ENCODE assay signal across 36 cellular contexts in the genomic region with DNA sequence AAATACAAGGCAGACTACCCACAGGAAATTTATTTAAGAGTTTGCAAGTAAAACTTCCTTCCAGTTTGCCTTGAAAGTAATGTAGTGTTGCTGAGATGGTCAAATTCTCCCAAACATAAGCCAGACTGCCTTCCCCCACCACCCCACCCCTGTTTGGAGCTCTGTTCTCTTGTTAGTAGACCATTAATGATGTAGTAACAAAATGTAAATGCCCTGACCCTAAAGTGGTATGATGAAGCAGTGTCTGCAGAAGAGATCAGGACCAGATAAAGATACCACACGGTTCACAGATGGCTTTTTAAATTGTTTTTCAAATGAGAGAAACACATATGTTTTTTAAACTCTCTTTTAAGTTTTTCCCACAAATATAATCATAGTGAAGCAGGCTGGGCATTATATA.
"Had no signal": no experiment of that assay in that cellular context is flagged by ENCODE, and none has a peak within 500 bp of the region (broad histone marks: within the 10 kb centered on the region; RNA-seq: fewer than 3 reads in every experiment).

No MANE protein-coding gene starts in this region.

- DNase-seq: activated B cell treated with CpG ODN at 0.5 μM for 24 hours; activated CD4-positive, alpha-beta T cell treated with anti-CD3 and anti-CD28 coated beads for 48 hours; activated CD4-positive, alpha-beta T cell treated with anti-CD3 and anti-CD28 coated beads, Interleukin-2, amount 50 U/mL, for 1 hour; activated CD4-positive, alpha-beta T cell treated with anti-CD3 and anti-CD28 coated beads, Interleukin-2, amount 50 U/mL, for 48 hours; activated CD8-positive, alpha-beta memory T cell treated with anti-CD3 and anti-CD28 coated beads for 24 hours; activated CD8-positive, alpha-beta memory T cell treated with anti-CD3 and anti-CD28 coated beads, Interleukin-2, amount 50 U/mL, for 4 hours; activated CD8-positive, alpha-beta T cell treated with anti-CD3 and anti-CD28 coated beads for 36 hours; activated effector memory CD4-positive, alpha-beta T cell treated with anti-CD3 and anti-CD28 coated beads, Interleukin-2, amount 50 U/mL, for 16 hours; activated naive CD4-positive, alpha-beta T cell treated with anti-CD3 and anti-CD28 coated beads for 36 hours; activated naive CD8-positive, alpha-beta T cell treated with anti-CD3 and anti-CD28 coated beads for 36 hours; activated naive CD8-positive, alpha-beta T cell treated with anti-CD3 and anti-CD28 coated beads, Interleukin-2, amount 50 U/mL, for 24 hours; activated T-cell treated with anti-CD3 and anti-CD28 coated beads, Interleukin-2, amount 50 U/mL, for 1 hour; activated T-cell treated with anti-CD3 and anti-CD28 coated beads, Interleukin-2, amount 50 U/mL, for 48 hours; adrenal gland; amygdala; aorta; central memory CD4-positive, alpha-beta T cell; cerebellar nuclear complex; colonic mucosa; effector CD8-positive, alpha-beta T cell; foreskin keratinocyte; gastrocnemius medialis; glutamatergic neuron; heart left ventricle; T-cell; T1000; WERI-Rb-1 had no signal

- H3K27me3 Mint-ChIP-seq: activated B cell treated with CpG ODN at 0.5 μM for 24 hours; activated CD8-positive, alpha-beta T cell treated with anti-CD3 and anti-CD28 coated beads for 36 hours; activated naive CD4-positive, alpha-beta T cell treated with anti-CD3 and anti-CD28 coated beads, Interleukin-2, amount 50 U/mL, for 24 hours; activated naive CD8-positive, alpha-beta T cell treated with anti-CD3 and anti-CD28 coated beads for 36 hours; activated naive CD8-positive, alpha-beta T cell treated with anti-CD3 and anti-CD28 coated beads, Interleukin-2, amount 50 U/mL, for 24 hours; brain; T-cell had no signal

- H3K9me3 ChIP-seq: adrenal gland, breast epithelium, colonic mucosa, gastrocnemius medialis, heart left ventricle had no signal

- ATAC-seq: activated CD4-positive, CD25-positive, alpha-beta regulatory T cell treated with anti-CD3 and anti-CD28 coated beads, Interleukin-2, amount 50 U/mL, for 24 hours; activated CD8-positive, alpha-beta T cell treated with anti-CD3 and anti-CD28 coated beads for 36 hours; activated naive CD8-positive, alpha-beta T cell treated with anti-CD3 and anti-CD28 coated beads, Interleukin-2, amount 50 U/mL, for 24 hours; esophagus mucosa; foreskin keratinocyte; gastrocnemius medialis; heart left ventricle; T-cell had no signal

- H3K36me3 ChIP-seq: breast epithelium, colonic mucosa had no signal

- H3K4me1 ChIP-seq: breast epithelium, colonic mucosa, foreskin keratinocyte, gastrocnemius medialis had no signal

- H3K4me1 Mint-ChIP-seq: activated B cell treated with CpG ODN at 0.5 μM for 24 hours; activated naive CD4-positive, alpha-beta T cell treated with anti-CD3 and anti-CD28 coated beads, Interleukin-2, amount 50 U/mL, for 24 hours; brain; T-cell had no signal

- H3K27me3 ChIP-seq: adrenal gland, breast epithelium, cardiac muscle cell, colonic mucosa, foreskin keratinocyte, gastrocnemius medialis, heart left ventricle had no signal

- H3K4me3 Mint-ChIP-seq: activated B cell treated with CpG ODN at 0.5 μM for 24 hours; activated CD8-positive, alpha-beta T cell treated with anti-CD3 and anti-CD28 coated beads for 36 hours; activated naive CD4-positive, alpha-beta T cell treated with anti-CD3 and anti-CD28 coated beads for 36 hours; activated naive CD4-positive, alpha-beta T cell treated with anti-CD3 and anti-CD28 coated beads, Interleukin-2, amount 50 U/mL, for 24 hours; activated naive CD8-positive, alpha-beta T cell treated with anti-CD3 and anti-CD28 coated beads for 36 hours; activated naive CD8-positive, alpha-beta T cell treated with anti-CD3 and anti-CD28 coated beads, Interleukin-2, amount 50 U/mL, for 24 hours; activated T-helper 1 cell treated with anti-CD3 and anti-CD28 coated beads, Interleukin-12 subunit alpha, Interleukin-12 subunit beta, Interleukin-2, Interleukin-4 antibody, amounts not matched to agents 30 ng/mL and 10 ng/mL and 1 ng/mL, durations not matched to agents 14 hours and 24 hours and 36 hours; brain; T-cell; T-helper 1 cell treated with Interleukin-12 subunit alpha and Interleukin-12 subunit beta and Interleukin-4 antibody, amounts not matched to agents 30 μg/mL and 1 μg/mL, for 36 hours had no signal

- H3K27ac ChIP-seq: breast epithelium, cardiac muscle cell, colonic mucosa, foreskin keratinocyte, gastrocnemius medialis, heart left ventricle, WERI-Rb-1 had no signal

- H3K27ac Mint-ChIP-seq: activated B cell treated with CpG ODN at 0.5 μM for 24 hours; activated CD8-positive, alpha-beta T cell treated with anti-CD3 and anti-CD28 coated beads for 36 hours; activated naive CD4-positive, alpha-beta T cell treated with anti-CD3 and anti-CD28 coated beads for 36 hours; activated naive CD4-positive, alpha-beta T cell treated with anti-CD3 and anti-CD28 coated beads, Interleukin-2, amount 50 U/mL, for 24 hours; activated naive CD8-positive, alpha-beta T cell treated with anti-CD3 and anti-CD28 coated beads for 36 hours; activated naive CD8-positive, alpha-beta T cell treated with anti-CD3 and anti-CD28 coated beads, Interleukin-2, amount 50 U/mL, for 24 hours; activated T-helper 1 cell treated with anti-CD3 and anti-CD28 coated beads, Interleukin-12 subunit alpha, Interleukin-12 subunit beta, Interleukin-2, Interleukin-4 antibody, amounts not matched to agents 30 ng/mL and 10 ng/mL and 1 ng/mL, durations not matched to agents 14 hours and 24 hours and 36 hours; activated T-helper 2 cell treated with anti-CD3 and anti-CD28 coated beads, Interferon-gamma antibody, Interleukin-2, Interleukin-4, amounts not matched to agents 10 μg/mL and 5 μg/mL and 100 μg/mL, durations not matched to agents 14 hours and 24 hours and 36 hours; brain; T-cell; T-helper 1 cell treated with Interleukin-12 subunit alpha and Interleukin-12 subunit beta and Interleukin-4 antibody, amounts not matched to agents 30 μg/mL and 1 μg/mL, for 36 hours had no signal

- H3K4me3 ChIP-seq: adrenal gland, breast epithelium, cardiac muscle cell, colonic mucosa, gastrocnemius medialis, heart left ventricle had no signal

- H3K9me3 Mint-ChIP-seq: activated B cell treated with CpG ODN at 0.5 μM for 24 hours; activated CD8-positive, alpha-beta T cell treated with anti-CD3 and anti-CD28 coated beads for 36 hours; activated naive CD4-positive, alpha-beta T cell treated with anti-CD3 and anti-CD28 coated beads for 36 hours; activated naive CD8-positive, alpha-beta T cell treated with anti-CD3 and anti-CD28 coated beads, Interleukin-2, amount 50 U/mL, for 24 hours; brain; T-cell had no signal
